11 cellular contexts compared by ENCODE assay signal in genomic region chr7:65268782-65269149, GRCh38.
DNase-seq lines count a peak whose midpoint lies in the region; ATAC-seq, FAIRE-seq and TF ChIP-seq lines count a peak whose summit lies in the region.
"Had no signal": no experiment of that assay in that cellular context is flagged by ENCODE, and none has a peak within 500 bp of the region (broad histone marks: within the 10 kb centered on the region; RNA-seq: fewer than 3 reads in every experiment).

No MANE protein-coding gene starts in this region.

- H3K23ac ChIP-seq in trophoblast cell (ENCODE audit: low read length): no peak overlapping the region

- DNase-seq in T-helper 2 cell treated with Interferon-gamma antibody and Interleukin-4, amounts not matched to agents 5 μg/mL and 100 μg/mL, for 36 hours (ENCODE audit: low spot score): no peak
- no peak for DNase-seq in T-helper 2 cell
- no peak for DNase-seq in RWPE2 (ENCODE audit: low spot score)
- no peak for DNase-seq in effector memory CD4-positive, alpha-beta T cell
- no peak for DNase-seq in trophoblast cell
- DNase-seq in DMS79 treated with DMSO at 0.1 percent for 48 hours (lab: John Stamatoyannopoulos, UW): no peak
- DNase-seq in D721Med (ENCODE audit: insufficient read length, low spot score): no peak
- no peak for DNase-seq in hepatic stellate cell (ENCODE audit: low spot score)
- DNase-seq: GDM1, SIG-M5 had no signal

- H3K79me1 ChIP-seq in trophoblast cell (ENCODE audit: low read length): no peaks in the 10 kb centered on the region

- no peak overlapping the region for H4K12ac ChIP-seq in trophoblast cell (ENCODE audit: low read depth, low read length)

- H3K4me2 ChIP-seq in trophoblast cell (ENCODE audit: low read length): peak overlapping the region; percentile 0

- H3K79me2 ChIP-seq in trophoblast cell (ENCODE audit: control insufficient read depth, insufficient read depth, low read length, poor library complexity): no peaks in the 10 kb centered on the region

- no peak overlapping the region for H2AFZ ChIP-seq in trophoblast cell (ENCODE audit: insufficient read depth, low read length, poor library complexity)

- no peaks in the 10 kb centered on the region for H3K36me3 ChIP-seq in RWPE2 (ENCODE audit: low read depth)
- H3K36me3 ChIP-seq in effector memory CD4-positive, alpha-beta T cell (ENCODE audit: control insufficient read depth, insufficient read depth, low read length): no peaks in the 10 kb centered on the region
- no peaks in the 10 kb centered on the region for H3K36me3 ChIP-seq in trophoblast cell (ENCODE audit: control insufficient read depth in 1 of 2, insufficient read depth in 2 of 2, low read length in 2 of 2)
- H3K36me3 ChIP-seq: upper lobe of right lung had no signal

- H3K27me3 Mint-ChIP-seq in T-helper 2 cell treated with Interferon-gamma antibody and Interleukin-4, amounts not matched to agents 5 μg/mL and 100 μg/mL, for 36 hours (ENCODE audit: low read depth): peaks cover 28% of the 10 kb centered on the region

- no peak overlapping the region for H3K18ac ChIP-seq in trophoblast cell (ENCODE audit: low read length)

- no peak overlapping the region for H3K27ac Mint-ChIP-seq in T-helper 2 cell treated with Interferon-gamma antibody and Interleukin-4, amounts not matched to agents 5 μg/mL and 100 μg/mL, for 36 hours

- no peak overlapping the region for H4K91ac ChIP-seq in trophoblast cell (ENCODE audit: low read depth, low read length)

- H3K14ac ChIP-seq in trophoblast cell (ENCODE audit: low read length): no peak overlapping the region

- no peaks in the 10 kb centered on the region for H3K36me3 Mint-ChIP-seq in T-helper 2 cell treated with Interferon-gamma antibody and Interleukin-4, amounts not matched to agents 5 μg/mL and 100 μg/mL, for 36 hours (ENCODE audit: low read depth)

- H4K8ac ChIP-seq in trophoblast cell (ENCODE audit: low read depth, low read length): no peak overlapping the region

- H3K4me1 Mint-ChIP-seq in T-helper 2 cell treated with Interferon-gamma antibody and Interleukin-4, amounts not matched to agents 5 μg/mL and 100 μg/mL, for 36 hours (ENCODE audit: low read depth): peaks cover 5% of the 10 kb centered on the region

- no peak overlapping the region for H2AK5ac ChIP-seq in trophoblast cell (ENCODE audit: low read length)

- H3K9me3 Mint-ChIP-seq in T-helper 2 cell treated with Interferon-gamma antibody and Interleukin-4, amounts not matched to agents 5 μg/mL and 100 μg/mL, for 36 hours: peaks cover 10% of the 10 kb centered on the region

- H3K4ac ChIP-seq in trophoblast cell (ENCODE audit: low read depth, low read length): no peak overlapping the region

- no peak for FAIRE-seq in D721Med (lab: Jason Lieb, UNC)

- no peak overlapping the region for H2BK5ac ChIP-seq in trophoblast cell (ENCODE audit: low read depth, low read length, poor library complexity)

- no peaks in the 10 kb centered on the region for H3K9me3 ChIP-seq in RWPE2 (ENCODE audit: severe bottlenecking)
- H3K9me3 ChIP-seq in effector memory CD4-positive, alpha-beta T cell (ENCODE audit: control insufficient read depth, low read length): no peaks in the 10 kb centered on the region
- H3K9me3 ChIP-seq in trophoblast cell (ENCODE audit: insufficient read depth, low read depth, low read length): peaks cover 3% of the 10 kb centered on the region
- H3K9me3 ChIP-seq: upper lobe of right lung had no signal

- no peak overlapping the region for H2BK120ac ChIP-seq in trophoblast cell (ENCODE audit: insufficient read depth, low read length, poor library complexity)

- TF ChIP-seq CTCF in RWPE2 (IDR thresholded peaks at IDR 0.05; ENCODE audit: poor library complexity, severe bottlenecking) (no peak), D721Med (IDR thresholded peaks at IDR 0.05; ENCODE audit: insufficient read depth, missing control alignments) (no peak)

- H3K27me3 ChIP-seq in RWPE2 (ENCODE audit: insufficient read depth, poor library complexity, severe bottlenecking) (peaks cover 5% of the 10 kb centered on the region), trophoblast cell (ENCODE audit: insufficient read depth, low read length) (no peaks in the 10 kb centered on the region)
- peaks cover 12% of the 10 kb centered on the region for H3K27me3 ChIP-seq in effector memory CD4-positive, alpha-beta T cell (replicated peaks; ENCODE audit: control insufficient read depth, insufficient read depth, low read length, poor library complexity, severe bottlenecking)

- no peak overlapping the region for H3K9ac ChIP-seq in trophoblast cell (ENCODE audit: low read length)

- H3K4me3 ChIP-seq in RWPE2 (ENCODE audit: severe bottlenecking) (peak overlapping the region; percentile 28), trophoblast cell (ENCODE audit: low read depth, low read length) (no peak overlapping the region)
- H3K4me3 ChIP-seq in effector memory CD4-positive, alpha-beta T cell (ENCODE audit: insufficient read depth, low read depth, low read length, poor library complexity, severe bottlenecking): peak overlapping the region; percentile 41

- H3K4me3 Mint-ChIP-seq in T-helper 2 cell treated with Interferon-gamma antibody and Interleukin-4, amounts not matched to agents 5 μg/mL and 100 μg/mL, for 36 hours: peak overlapping the region; percentile 86

- no CpG with 5 or more reads among the region's 3 CpGs for WGBS in trophoblast cell (ENCODE audit: extremely low coverage, insufficient coverage, insufficient read length)

- no peak overlapping the region for H3K27ac ChIP-seq in RWPE2 (ENCODE audit: poor library complexity, severe bottlenecking)
- H3K27ac ChIP-seq in effector memory CD4-positive, alpha-beta T cell (ENCODE audit: insufficient read depth, low read length, poor library complexity, severe bottlenecking): no peak overlapping the region
- no peak overlapping the region for H3K27ac ChIP-seq in trophoblast cell (ENCODE audit: low read depth, low read length)
- H3K27ac ChIP-seq: upper lobe of right lung had no signal

- no peak overlapping the region for H2BK12ac ChIP-seq in trophoblast cell (ENCODE audit: low read length)

- no peaks in the 10 kb centered on the region for H3K4me1 ChIP-seq in RWPE2 (ENCODE audit: insufficient read depth, poor library complexity, severe bottlenecking)
- peaks cover 9% of the 10 kb centered on the region for H3K4me1 ChIP-seq in effector memory CD4-positive, alpha-beta T cell (ENCODE audit: control insufficient read depth, insufficient read depth, low read length, poor library complexity, severe bottlenecking)
- H3K4me1 ChIP-seq in trophoblast cell (ENCODE audit: control insufficient read depth in 1 of 2, insufficient read depth in 2 of 2, low read length in 2 of 2): peaks cover 0 to 8% of the 10 kb centered on the region in 2 experiments

- no peak for ATAC-seq in RWPE2 (ENCODE audit: low read depth)
